In the genomic region with DNA sequence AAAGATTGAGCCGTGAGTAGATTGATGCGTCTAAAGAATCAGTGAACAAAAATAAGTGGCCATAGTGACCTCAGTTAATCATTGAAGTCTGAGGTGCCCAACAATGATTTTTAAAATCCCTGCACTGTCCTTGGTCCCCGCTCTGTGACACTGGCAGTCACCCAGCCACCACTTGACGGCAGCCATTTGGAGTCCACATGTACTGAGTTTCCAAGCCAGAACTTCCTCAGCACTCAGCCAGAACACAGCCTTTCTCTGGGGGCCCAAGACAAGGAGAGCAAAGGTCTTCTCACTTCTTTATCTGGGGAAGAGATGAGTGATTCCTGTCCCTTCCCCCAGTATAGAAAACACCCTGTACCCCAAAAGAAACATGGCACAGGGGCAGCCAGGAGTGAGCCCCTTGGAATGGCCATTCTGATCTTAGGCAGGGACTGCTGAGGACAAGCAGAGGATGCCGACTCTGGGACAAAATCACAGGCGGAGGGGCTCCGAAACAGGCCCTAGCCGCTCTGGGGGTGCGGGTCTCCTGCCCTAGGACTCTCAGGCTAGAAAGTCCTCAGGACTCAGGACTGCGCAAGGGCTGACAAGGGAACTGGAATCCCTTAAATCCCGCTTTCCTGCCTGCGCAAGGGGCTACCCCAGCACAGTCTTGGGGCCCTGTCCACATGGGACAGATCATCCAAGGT, we compare ENCODE assay signal across 16 cellular contexts. TPM values are rescaled to one million over a fixed set of nuclear protein-coding genes. Genes with fewer than 3 reads are reported as not detected.
A peak's percentile ranks its signal among the peaks of the same experiment; 100 is the strongest.
DNase-seq lines count a peak whose midpoint lies in the region; ATAC-seq and TF ChIP-seq lines count a peak whose summit lies in the region.
"Had no signal": no experiment of that assay in that cellular context is flagged by ENCODE, and none has a peak within 500 bp of the region (broad histone marks: within the 10 kb centered on the region; RNA-seq: fewer than 3 reads in every experiment).

No MANE protein-coding gene starts in this region.

- CTCF ChIA-PET in CD4-positive, alpha-beta memory T cell (lab: Charles Lee; ENCODE audit: partially characterized antibody) = interaction anchor here (1.7 kb wide), 1 partner anchor 34 kb away, joined by 4 read pairs; no protein-coding TSS in a partner anchor

- 77% methylated on average over 12 of the region's 12 CpGs for WGBS in heart right ventricle, 2 donors

- H3K36me3 Mint-ChIP-seq in CD4-positive, alpha-beta memory T cell = no peaks in the 10 kb centered on the region
- H3K36me3 Mint-ChIP-seq in nephron progenitor cell (ENCODE audit: low read depth) = no peaks in the 10 kb centered on the region

- peaks cover 5% of the 10 kb centered on the region for H3K4me1 ChIP-seq in CD4-positive, alpha-beta memory T cell (ENCODE audit: insufficient read depth, low read length)
- H3K4me1 ChIP-seq in OCI-LY3 (ENCODE audit: low read length) (peaks cover 6% of the 10 kb centered on the region), heart right ventricle (peaks cover 6 to 37% (median 21%) of the 10 kb centered on the region in 9 donors)

- no peak overlapping the region for H3K9ac ChIP-seq in OCI-LY3 (ENCODE audit: low read length)

- H3K4me1 Mint-ChIP-seq in CD4-positive, alpha-beta memory T cell = peaks cover 2 to 17% (median 10%) of the 10 kb centered on the region in 4 donors
- peaks cover 31% of the 10 kb centered on the region for H3K4me1 Mint-ChIP-seq in nephron progenitor cell

- no peak for DNase-seq in CD4-positive, alpha-beta memory T cell
- DNase-seq in heart right ventricle (peak; percentile 48 to 52), nephron progenitor cell (no peak), globus pallidus (ENCODE audit: low spot score) (no peak)
- no peak for DNase-seq in activated effector memory CD4-positive, alpha-beta T cell treated with Interleukin-2 at 50 U/mL for 16 hours
- DNase-seq: head of caudate nucleus; midbrain; NCI-H1694 treated with DMSO at 0.1 percent for 48 hours; retina; stimulated activated CD4-positive, alpha-beta T cell treated with anti-CD3 and anti-CD28 coated beads, Interleukin-4, amount 100 ng/mL, for 1 hour; stimulated activated naive CD8-positive, alpha-beta T cell treated with anti-CD3 and anti-CD28 coated beads, Interleukin-15, Interleukin-2, amounts not matched to agents 100 U/mL and 50 U/mL, for 24 hours had no signal

- H3K27me3 ChIP-seq in CD4-positive, alpha-beta memory T cell (ENCODE audit: insufficient read depth, low read length) = peaks cover 7% of the 10 kb centered on the region
- peaks cover 8% of the 10 kb centered on the region for H3K27me3 ChIP-seq in OCI-LY3 (ENCODE audit: low read depth, low read length)
- peaks cover 0 to 37% (median 33%) of the 10 kb centered on the region in 7 donors for H3K27me3 ChIP-seq in heart right ventricle

- no peaks in the 10 kb centered on the region for H4K20me1 ChIP-seq in OCI-LY3 (ENCODE audit: insufficient read depth, low read length)

- peaks cover 16% of the 10 kb centered on the region in 2 donors for H3K27me3 Mint-ChIP-seq in CD4-positive, alpha-beta memory T cell
- H3K27me3 Mint-ChIP-seq in nephron progenitor cell (ENCODE audit: low read depth, poor library complexity) = peaks cover 77% of the 10 kb centered on the region

- H3K36me3 ChIP-seq in CD4-positive, alpha-beta memory T cell (ENCODE audit: insufficient read depth, low read length) = no peaks in the 10 kb centered on the region
- H3K36me3 ChIP-seq in OCI-LY3 (replicated peaks; ENCODE audit: low read depth, low read length) (no peaks in the 10 kb centered on the region), heart right ventricle (no peaks in the 10 kb centered on the region)

- H3K27ac Mint-ChIP-seq in CD4-positive, alpha-beta memory T cell = peak overlapping the region in 1 of 7 donors; percentile 2
- no peak overlapping the region for H3K27ac Mint-ChIP-seq in nephron progenitor cell

- H3K9me3 Mint-ChIP-seq in CD4-positive, alpha-beta memory T cell = peaks cover 0 to 1% (median 0%) of the 10 kb centered on the region in 8 donors
- no peaks in the 10 kb centered on the region for H3K9me3 Mint-ChIP-seq in nephron progenitor cell

- H2AFZ ChIP-seq in OCI-LY3 (ENCODE audit: low read depth, low read length) = no peak overlapping the region

- peak overlapping the region; percentile 88; the same call in 1 of the 2 replicates for H3K4me2 ChIP-seq in OCI-LY3 (ENCODE audit: low read length)

- H3K79me2 ChIP-seq in OCI-LY3 (ENCODE audit: low read length) = no peaks in the 10 kb centered on the region

- POLR2A ChIA-PET in CD4-positive, alpha-beta memory T cell (lab: Charles Lee; ENCODE audit: partially characterized antibody) = no interaction called here

- intact Hi-C loops in CD4-positive, alpha-beta memory T cell (cut with micrococcal nuclease) = no loop called here
- intact Hi-C loops in heart right ventricle (cut with DNase I) = loop anchor here in 1 of 10 donors (5.0 kb wide), 1 partner anchor 74 kb away; no protein-coding TSS in a partner anchor

- no peaks in the 10 kb centered on the region for H3K9me3 ChIP-seq in CD4-positive, alpha-beta memory T cell (ENCODE audit: control insufficient read depth in 1 of 2, low read length in 2 of 2)
- H3K9me3 ChIP-seq in OCI-LY3 (ENCODE audit: insufficient read depth, low read length) (no peaks in the 10 kb centered on the region), heart right ventricle (no peaks in the 10 kb centered on the region)

- H3K27ac ChIP-seq in CD4-positive, alpha-beta memory T cell (ENCODE audit: low read depth, low read length) = no peak overlapping the region
- H3K27ac ChIP-seq in OCI-LY3 (ENCODE audit: low read length) (no peak overlapping the region), heart right ventricle (peak overlapping the region in 7 of 10 donors; percentile 27 to 63 (median 49))

- H3K4me3 ChIP-seq in CD4-positive, alpha-beta memory T cell (ENCODE audit: low read length in 2 of 2) = no peak overlapping the region
- H3K4me3 ChIP-seq in OCI-LY3 (ENCODE audit: low read length) (peak overlapping the region; percentile 87; the same call in 1 of the 2 replicates), heart right ventricle (peak overlapping the region in 2 of 10 donors; percentile 68 to 70)
- H3K4me3 ChIP-seq: K562 had no signal

- peak in 7 of 8 donors; percentile 34 to 81 (median 54) for ATAC-seq in heart right ventricle
- ATAC-seq in HG03521 (IDR thresholded peaks at IDR 0.05; ENCODE audit: unreplicated experiment) = no peak
- ATAC-seq in GM21528 (IDR thresholded peaks at IDR 0.05; ENCODE audit: low FRiP score, unreplicated experiment) = no peak
- ATAC-seq: K562 had no signal

- peak overlapping the region; percentile 13 to 75 (median 62) for H3K4me3 Mint-ChIP-seq in CD4-positive, alpha-beta memory T cell
- peak overlapping the region; percentile 25 for H3K4me3 Mint-ChIP-seq in nephron progenitor cell

- TF ChIP-seq CTCF in OCI-LY3 (IDR thresholded peaks at IDR 0.05; ENCODE audit: low read depth, low read length) (no peak), heart right ventricle (IDR thresholded peaks at IDR 0.05) (no peak), nephron progenitor cell (IDR thresholded peaks at IDR 0.05) (no peak)

RNA-seq across cellular contexts. Expression of gene PAK6, which starts 12.7 kb away (rescaled TPM):
- total RNA-seq in CD4-positive, alpha-beta memory T cell = under 1 TPM in 1 of 2 experiments, not detected in 1; 0.67 TPM
- polyA plus RNA-seq in CD4-positive, alpha-beta memory T cell = 1 to 10 TPM in 1 of 2 donors, under 1 TPM in 1; 0.53 to 1.7 TPM
- 10 to 100 TPM in 1 of 10 donors, 1 to 10 TPM in 9; 5.9 to 14.1 (median 7.6) TPM for total RNA-seq in heart right ventricle
- 1 to 10 TPM in 1 of 2 donors, under 1 TPM in 1; 0.48 to 3.0 TPM for polyA plus RNA-seq in heart right ventricle
- polyA plus RNA-seq: BJ had no signal

RNA-seq across cellular contexts. Expression of gene ANKRD63, which starts 31.3 kb away (rescaled TPM):
- not detected for total RNA-seq in CD4-positive, alpha-beta memory T cell
- not detected for polyA plus RNA-seq in CD4-positive, alpha-beta memory T cell
- 1 to 10 TPM in 1 of 10 donors, under 1 TPM in 3, not detected in 6; 0.26 to 1.9 (median 0.44) TPM for total RNA-seq in heart right ventricle
- polyA plus RNA-seq in heart right ventricle = not detected
- polyA plus RNA-seq: BJ had no signal

RNA-seq across cellular contexts. Expression of gene PLCB2, which starts 56.1 kb away (rescaled TPM):
- total RNA-seq in CD4-positive, alpha-beta memory T cell = 100 to 1,000 TPM; 211 to 219 TPM
- polyA plus RNA-seq in CD4-positive, alpha-beta memory T cell = 10 to 100 TPM; 22.6 to 37.5 TPM
- 10 to 100 TPM in 2 of 10 donors, 1 to 10 TPM in 8; 1.2 to 24.4 (median 4.9) TPM for total RNA-seq in heart right ventricle
- 10 to 100 TPM in 1 of 2 donors, 1 to 10 TPM in 1; 4.2 to 14.6 TPM for polyA plus RNA-seq in heart right ventricle

Comparison
In these comparisons a context has a peak if more than half of its experiments do, and no peak if none do; other contexts are left out.
1. DNase-seq: peak in heart right ventricle (2 of 2); none in CD4-positive, alpha-beta memory T cell (0 of 5), nephron progenitor cell (single experiment), activated effector memory CD4-positive, alpha-beta T cell treated with Interleukin-2 at 50 U/mL for 16 hours (single experiment) and globus pallidus (single experiment).
2. H3K27ac ChIP-seq: peak in heart right ventricle (7 of 10); none in CD4-positive, alpha-beta memory T cell (single experiment) and OCI-LY3 (single experiment).
3. ATAC-seq: peak in heart right ventricle (7 of 8); none in HG03521 (single experiment) and GM21528 (single experiment).
4. RNA of gene PAK6, which starts 12.7 kb away (total RNA-seq): 5.9 to 14.1 TPM in heart right ventricle; 0.67 TPM in CD4-positive, alpha-beta memory T cell; every median in the first group is over 4 times any median in the second.
5. RNA of gene PLCB2, which starts 56.1 kb away (total RNA-seq): 211 to 219 TPM in CD4-positive, alpha-beta memory T cell; 1.2 to 24.4 TPM in heart right ventricle; every median in the first group is over 4 times any median in the second.